ENCODE assay signal across 15 cellular contexts in genomic region chr2:228066416-228066815, GRCh38.
DNase-seq lines count a peak whose midpoint lies in the region; ATAC-seq and TF ChIP-seq lines count a peak whose summit lies in the region.
"Had no signal": no experiment of that assay in that cellular context is flagged by ENCODE, and none has a peak within 500 bp of the region (broad histone marks: within the 10 kb centered on the region; RNA-seq: fewer than 3 reads in every experiment).

No MANE protein-coding gene starts in this region.

- H3K27me3 Mint-ChIP-seq in WTC11 (ENCODE audit: low read depth) (no peaks in the 10 kb centered on the region), nephron progenitor cell (ENCODE audit: low read depth, poor library complexity) (no peaks in the 10 kb centered on the region)
- H3K27me3 Mint-ChIP-seq: CD4-positive, alpha-beta memory T cell had no signal

- H3K4me1 Mint-ChIP-seq in WTC11, result peaks cover 9% of the 10 kb centered on the region
- peaks cover 15% of the 10 kb centered on the region for H3K4me1 Mint-ChIP-seq in nephron progenitor cell
- H3K4me1 Mint-ChIP-seq: CD4-positive, alpha-beta memory T cell had no signal

- H3K36me3 ChIP-seq in H7 (replicated peaks; ENCODE audit: control insufficient read depth, insufficient read depth, low read length), result no peaks in the 10 kb centered on the region

- H3K4me3 Mint-ChIP-seq in WTC11 (no peak overlapping the region), nephron progenitor cell (no peak overlapping the region)
- H3K4me3 Mint-ChIP-seq: CD4-positive, alpha-beta memory T cell had no signal

- no peaks in the 10 kb centered on the region for H3K36me3 Mint-ChIP-seq in WTC11
- no peaks in the 10 kb centered on the region for H3K36me3 Mint-ChIP-seq in nephron progenitor cell (ENCODE audit: low read depth)
- H3K36me3 Mint-ChIP-seq: CD4-positive, alpha-beta memory T cell had no signal

- H3K27ac Mint-ChIP-seq in WTC11 (no peak overlapping the region), nephron progenitor cell (peak overlapping the region; percentile 21)
- H3K27ac Mint-ChIP-seq: CD4-positive, alpha-beta memory T cell had no signal

- POLR2A ChIA-PET in WTC11 (lab: Charles Lee), result no interaction called here

- H3K27me3 ChIP-seq in H7 (ENCODE audit: control insufficient read depth, insufficient read depth, low read length), result no peaks in the 10 kb centered on the region

- ATAC-seq in WTC11 (peak; percentile 56; the same call in 1 of the 2 replicates), left lobe of liver (no peak)
- ATAC-seq: GM12878 had no signal

- H3K4me3 ChIP-seq in H7 (ENCODE audit: insufficient read depth, low read depth, low read length), result no peak overlapping the region
- H3K4me3 ChIP-seq: GM12878 had no signal

- DNase-seq in H7 (peak; percentile 5), WTC11 (ENCODE audit: low spot score) (no peak), nephron progenitor cell (peak; percentile 9), left lobe of liver (ENCODE audit: low spot score) (no peak), D341Med (ENCODE audit: low spot score) (no peak)
- no peak for DNase-seq in activated CD4-positive, alpha-beta T cell treated with anti-CD3 and anti-CD28 coated beads, Interleukin-2, amount 50 U/mL, for 4 hours
- DNase-seq: C1 segment of cervical spinal cord; CD4-positive, alpha-beta memory T cell; COR-L47; DMS 273 treated with DMSO at 0.1 percent for 48 hours; DMS79; GDM1; GOT3; HCEC 1CT had no signal

- H3K9me3 Mint-ChIP-seq in WTC11, result no peaks in the 10 kb centered on the region
- H3K9me3 Mint-ChIP-seq in nephron progenitor cell, result no peaks in the 10 kb centered on the region
- H3K9me3 Mint-ChIP-seq: CD4-positive, alpha-beta memory T cell had no signal

- CTCF ChIA-PET in WTC11 (lab: Charles Lee), result no interaction called here

- TF ChIP-seq CTCF in WTC11 (IDR thresholded peaks at IDR 0.05) (no peak), nephron progenitor cell (IDR thresholded peaks at IDR 0.05) (no peak)

TF ChIP-seq in WTC11, 78 proteins besides CTCF, POLR2A, EP300 and RAD21:
- TF ChIP-seq ZNF121 (CRISPR knock-in tag; IDR thresholded peaks at IDR 0.05), result no peak
- no peak for TF ChIP-seq ATF1 (CRISPR knock-in tag; IDR thresholded peaks at IDR 0.05)
- no peak for TF ChIP-seq NR1H2 (CRISPR knock-in tag; IDR thresholded peaks at IDR 0.05)
- no peak for TF ChIP-seq ZNF138 (CRISPR knock-in tag; conservative IDR thresholded peaks at IDR 0.05)
- TF ChIP-seq ZNF281 (CRISPR knock-in tag; IDR thresholded peaks at IDR 0.05), result no peak
- no peak for TF ChIP-seq FOXP1 (CRISPR knock-in tag; IDR thresholded peaks at IDR 0.05; ENCODE audit: borderline replicate concordance)

Comparison
In these comparisons a context has a peak if more than half of its experiments do, and no peak if none do; other contexts are left out.
1. DNase-seq: peak in H7 (single experiment) and nephron progenitor cell (single experiment); none in WTC11 (single experiment), activated CD4-positive, alpha-beta T cell treated with anti-CD3 and anti-CD28 coated beads, Interleukin-2, amount 50 U/mL, for 4 hours (0 of 2), left lobe of liver (single experiment) and D341Med (single experiment).